ENCODE assay signal across 15 cellular contexts in the genomic region with DNA sequence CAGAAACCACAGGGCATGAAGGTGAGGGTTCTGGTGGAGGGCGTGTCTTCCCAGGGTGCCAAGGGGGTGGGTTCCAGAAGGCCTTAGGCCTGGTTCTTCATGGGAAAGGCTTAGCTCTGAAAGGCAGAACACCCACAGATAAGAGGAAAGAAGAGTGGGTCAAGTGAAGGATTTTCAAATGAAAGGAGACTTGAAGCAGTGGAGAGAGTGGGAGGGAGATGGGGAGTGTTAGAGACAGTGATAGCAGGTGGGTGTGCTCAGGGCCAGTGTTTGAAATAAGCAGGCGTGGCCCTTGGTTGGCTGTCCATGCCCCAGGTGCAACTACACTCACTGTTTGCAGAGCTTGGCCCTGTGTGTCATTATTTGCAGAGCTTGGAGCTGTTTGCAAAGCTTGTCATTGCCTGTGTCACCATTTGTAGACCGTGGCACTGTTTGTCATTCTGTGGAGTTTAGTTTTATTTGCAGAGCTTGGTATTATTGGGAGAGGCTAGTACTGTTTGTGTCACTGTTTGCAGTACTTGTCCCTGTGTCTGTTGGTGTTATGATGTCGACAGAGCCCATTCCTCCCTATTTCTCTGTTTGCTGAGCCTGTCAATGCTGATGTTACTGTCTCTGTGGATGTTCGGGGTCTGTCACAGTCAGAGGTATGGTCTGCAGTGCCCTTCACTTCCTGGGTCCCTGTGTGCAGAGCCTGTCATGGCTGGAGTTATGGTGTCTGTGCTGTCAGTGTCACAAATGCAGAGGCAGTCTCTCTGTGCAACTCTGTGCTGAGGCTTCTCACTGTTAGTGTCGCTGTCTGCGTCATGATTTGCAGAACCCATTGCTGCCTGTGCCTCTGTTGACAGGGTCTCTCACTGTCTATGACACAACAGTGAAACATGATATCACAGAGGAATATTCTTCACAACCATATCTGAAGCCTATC.
DNase-seq lines count a peak whose midpoint lies in the region; TF ChIP-seq lines count a peak whose summit lies in the region.
"Had no signal": no experiment of that assay in that cellular context is flagged by ENCODE, and none has a peak within 500 bp of the region (broad histone marks: within the 10 kb centered on the region; RNA-seq: fewer than 3 reads in every experiment).

No MANE protein-coding gene starts in this region.

- no peak overlapping the region for H3K4ac ChIP-seq in trophoblast cell (ENCODE audit: low read depth, low read length)

- no peak overlapping the region for H3K14ac ChIP-seq in trophoblast cell (ENCODE audit: low read length)

- H3K4me2 ChIP-seq in trophoblast cell (ENCODE audit: low read length), result no peak overlapping the region

- H3K27me3 ChIP-seq in transverse colon, result no peaks in the 10 kb centered on the region
- no peaks in the 10 kb centered on the region for H3K27me3 ChIP-seq in adrenal gland
- no peaks in the 10 kb centered on the region for H3K27me3 ChIP-seq in trophoblast cell (ENCODE audit: insufficient read depth, low read length)
- H3K27me3 ChIP-seq: heart left ventricle had no signal

- no peak overlapping the region for H3K9ac ChIP-seq in trophoblast cell (ENCODE audit: low read length)

- H4K12ac ChIP-seq in trophoblast cell (ENCODE audit: low read depth, low read length), result no peak overlapping the region

- WGBS in transverse colon (ENCODE audit: low coverage in 1 of 2), 2 donors, result 62 to 70% methylated on average over 3 to 7 of the region's 7 CpGs
- 90 to 96% (median 91%) methylated on average over 6 to 7 of the region's 7 CpGs for WGBS in adrenal gland, 4 donors
- WGBS in trophoblast cell (ENCODE audit: extremely low coverage, insufficient coverage, insufficient read length), result no CpG with 5 or more reads among the region's 7 CpGs

- DNase-seq in NCI-H1417 (lab: John Stamatoyannopoulos, UW) (peak; percentile 25 to 84 (median 60)), NCI-H1417 treated with DMSO at 0.1 percent for 48 hours (lab: John Stamatoyannopoulos, UW) (no peak), NCI-H748 treated with DMSO at 0.1 percent for 48 hours (lab: John Stamatoyannopoulos, UW) (peak; percentile 96), erythroblast (lab: John Stamatoyannopoulos, UW) (peak; percentile 47 to 63), transverse colon (peak; percentile 50), adrenal gland (no peak), T-helper 9 cell (no peak), trophoblast cell (no peak)
- DNase-seq: 8988T; activated CD4-positive, CD25-positive, alpha-beta regulatory T cell; CD8-positive, alpha-beta memory T cell; cerebellar nuclear complex; heart left ventricle; naive thymus-derived CD4-positive, alpha-beta T cell; NK-92 treated with Interleukin-12 subunit alpha and Interleukin-12 subunit beta, amount 100 ng/mL, for 24 hours had no signal

- H2BK120ac ChIP-seq in trophoblast cell (ENCODE audit: insufficient read depth, low read length, poor library complexity), result no peak overlapping the region

- H4K8ac ChIP-seq in trophoblast cell (ENCODE audit: low read depth, low read length), result no peak overlapping the region

- no peak overlapping the region for H2AFZ ChIP-seq in trophoblast cell (ENCODE audit: insufficient read depth, low read length, poor library complexity)

- H3K36me3 ChIP-seq in transverse colon, result no peaks in the 10 kb centered on the region
- no peaks in the 10 kb centered on the region for H3K36me3 ChIP-seq in adrenal gland (replicated peaks in 1 of 2)
- H3K36me3 ChIP-seq in trophoblast cell (ENCODE audit: control insufficient read depth in 1 of 2, insufficient read depth in 2 of 2, low read length in 2 of 2), result no peaks in the 10 kb centered on the region
- H3K36me3 ChIP-seq: heart left ventricle had no signal

- H3K4me1 ChIP-seq in transverse colon (peaks cover 0 to 21% (median 16%) of the 10 kb centered on the region in 4 donors), adrenal gland (replicated peaks in 1 of 2) (peaks cover 0 to 3% of the 10 kb centered on the region in 2 donors), trophoblast cell (ENCODE audit: control insufficient read depth in 1 of 2, insufficient read depth in 2 of 2, low read length in 2 of 2) (peaks cover 1 to 7% of the 10 kb centered on the region in 2 experiments)

- TF ChIP-seq EP300 in transverse colon (IDR thresholded peaks at IDR 0.05; ENCODE audit: low read depth), result no peak

- in situ Hi-C loops in transverse colon (cut with MboI; ENCODE audit: low pct_ligation_motif_present in 1 of 4, low pct_unique_long_range_greater_than_20kb in 1 of 4, low sequenced_read_pairs in 3 of 4), result no loop called here

- H3K27ac ChIP-seq in transverse colon (peak overlapping the region; percentile 4 to 69 (median 40)), adrenal gland (no peak overlapping the region), trophoblast cell (ENCODE audit: low read depth, low read length) (no peak overlapping the region)
- H3K27ac ChIP-seq: heart left ventricle had no signal

- H3K23ac ChIP-seq in trophoblast cell (ENCODE audit: low read length), result no peak overlapping the region

- H3K79me1 ChIP-seq in trophoblast cell (ENCODE audit: low read length), result peaks cover 2% of the 10 kb centered on the region

- H2AK5ac ChIP-seq in trophoblast cell (ENCODE audit: low read length), result no peak overlapping the region

- intact Hi-C loops in transverse colon (cut with DNase I; ENCODE audit: low total_unique reads) (no loop called here), adrenal gland (cut with DNase I) (no loop called here)

- H3K4me3 ChIP-seq in transverse colon (no peak overlapping the region), adrenal gland (no peak overlapping the region), trophoblast cell (ENCODE audit: low read depth, low read length) (no peak overlapping the region)
- H3K4me3 ChIP-seq: heart left ventricle had no signal

- H3K18ac ChIP-seq in trophoblast cell (ENCODE audit: low read length), result no peak overlapping the region

- no peak overlapping the region for H2BK5ac ChIP-seq in trophoblast cell (ENCODE audit: low read depth, low read length, poor library complexity)

- H3K79me2 ChIP-seq in trophoblast cell (ENCODE audit: control insufficient read depth, insufficient read depth, low read length, poor library complexity), result no peaks in the 10 kb centered on the region

- TF ChIP-seq POLR2A in erythroblast (IDR thresholded peaks at IDR 0.05; ENCODE audit: low read length) (no peak), transverse colon (IDR thresholded peaks at IDR 0.05) (no peak), adrenal gland (IDR thresholded peaks at IDR 0.05) (no peak)

- no peak overlapping the region for H2BK12ac ChIP-seq in trophoblast cell (ENCODE audit: low read length)

- H3K9me3 ChIP-seq in transverse colon (no peaks in the 10 kb centered on the region), adrenal gland (replicated peaks in 1 of 3) (no peaks in the 10 kb centered on the region), trophoblast cell (ENCODE audit: insufficient read depth, low read depth, low read length) (no peaks in the 10 kb centered on the region)
- H3K9me3 ChIP-seq: heart left ventricle had no signal

- TF ChIP-seq CTCF in transverse colon (IDR thresholded peaks at IDR 0.05) (no peak), adrenal gland (IDR thresholded peaks at IDR 0.05) (no peak)

- H4K91ac ChIP-seq in trophoblast cell (ENCODE audit: low read depth, low read length), result no peak overlapping the region

Comparison
In these comparisons a context has a peak if more than half of its experiments do, and no peak if none do; other contexts are left out.
1. DNase-seq: peak in NCI-H1417 (3 of 3), NCI-H748 treated with DMSO at 0.1 percent for 48 hours (single experiment), erythroblast (2 of 2) and transverse colon (single experiment); none in NCI-H1417 treated with DMSO at 0.1 percent for 48 hours (single experiment), adrenal gland (0 of 7), T-helper 9 cell (single experiment) and trophoblast cell (0 of 2).
2. H3K27ac ChIP-seq: peak in transverse colon (4 of 4); none in adrenal gland (0 of 5) and trophoblast cell (single experiment).